8 cellular contexts compared by ENCODE assay signal in genomic region chr16:81723098-81723723, GRCh38. TPM values are rescaled to one million over a fixed set of nuclear protein-coding genes. Genes with fewer than 3 reads are reported as not detected.
A peak's percentile ranks its signal among the peaks of the same experiment; 100 is the strongest.
DNase-seq lines count a peak whose midpoint lies in the region; ATAC-seq and TF ChIP-seq lines count a peak whose summit lies in the region.

No MANE protein-coding gene starts in this region.

- TF ChIP-seq CTCF in GM12865 (IDR thresholded peaks at IDR 0.05; ENCODE audit: insufficient read depth, low read depth, low read length, missing control alignments) (peak; percentile 64), breast epithelium (IDR thresholded peaks at IDR 0.05) (peak; percentile 61 to 86 (median 80))

- in situ Hi-C loops in ACHN (cut with HindIII; ENCODE audit: low pct_ligation_motif_present, low pct_unique_long_range_greater_than_20kb, low sequenced_read_pairs) = no loop called here

- peak; percentile 85 for ATAC-seq in HG02759 (IDR thresholded peaks at IDR 0.05; ENCODE audit: unreplicated experiment)

- H3K4me1 ChIP-seq in SJSA1 (replicated peaks) = peaks cover 43% of the 10 kb centered on the region
- H3K4me1 ChIP-seq in breast epithelium = no peaks in the 10 kb centered on the region

- no peak for TF ChIP-seq POLR2A in breast epithelium (IDR thresholded peaks at IDR 0.05)

- H3K27ac ChIP-seq in SJSA1 (no peak overlapping the region), breast epithelium (no peak overlapping the region)

- H3K9me3 ChIP-seq in SJSA1 (replicated peaks) = no peaks in the 10 kb centered on the region
- no peaks in the 10 kb centered on the region for H3K9me3 ChIP-seq in breast epithelium

- DNase-seq in ACHN = peak; percentile 89
- peak; percentile 90 for DNase-seq in GM12865 (ENCODE audit: low read depth)
- DNase-seq in NCI-H1417 treated with DMSO at 0.1 percent for 48 hours (lab: John Stamatoyannopoulos, UW) = peak; percentile 65
- peak; percentile 64 to 78 for DNase-seq in SJSA1 (ENCODE audit: low read depth in 1 of 2, low spot score in 2 of 2)
- no peak for DNase-seq in breast epithelium (ENCODE audit: low spot score in 2 of 2)
- peak; percentile 86 for DNase-seq in kidney glomerular epithelial cell (lab: John Stamatoyannopoulos, UW)
- peak; percentile 97 for DNase-seq in superior temporal gyrus (ENCODE audit: extremely low spot score)

- intact Hi-C loops in breast epithelium (cut with DNase I; ENCODE audit: low total_unique reads) = no loop called here

- no peak overlapping the region for H3K4me3 ChIP-seq in GM12865 (ENCODE audit: low read depth, low read length)
- H3K4me3 ChIP-seq in SJSA1 = no peak overlapping the region
- no peak overlapping the region for H3K4me3 ChIP-seq in breast epithelium

- H3K27me3 ChIP-seq in SJSA1 (replicated peaks) (no peaks in the 10 kb centered on the region), breast epithelium (no peaks in the 10 kb centered on the region)

- H3K36me3 ChIP-seq in SJSA1 = no peaks in the 10 kb centered on the region
- no peaks in the 10 kb centered on the region for H3K36me3 ChIP-seq in breast epithelium

RNA-seq across cellular contexts. Expression of gene PLCG2, which starts 55.9 kb away (rescaled TPM):
- 0.03 and 0.08 TPM in 2 replicates for total RNA-seq in SJSA1 (2014; rRNA removed; shearing (Covaris generic))
- 10 to 100 TPM; 14.6 to 24.6 (median 24.3) TPM for total RNA-seq in breast epithelium

Comparison
In these comparisons a context has a peak if more than half of its experiments do, and no peak if none do; other contexts are left out.
1. DNase-seq: peak in ACHN (single experiment), GM12865 (single experiment), NCI-H1417 treated with DMSO at 0.1 percent for 48 hours (single experiment), SJSA1 (2 of 2), kidney glomerular epithelial cell (single experiment) and superior temporal gyrus (single experiment); none in breast epithelium (0 of 2).
2. RNA of gene PLCG2, which starts 55.9 kb away (total RNA-seq): 14.6 to 24.6 TPM in breast epithelium; 0.03 to 0.08 TPM in SJSA1; every median in the first group is over 10 times any median in the second.